ENCODE assay signal across 27 cellular contexts in genomic region chr13:92612892-92613291, GRCh38.
"Had no signal": no experiment of that assay in that cellular context is flagged by ENCODE, and none has a peak within 500 bp of the region (broad histone marks: within the 10 kb centered on the region; RNA-seq: fewer than 3 reads in every experiment).

No MANE protein-coding gene starts in this region.

- ATAC-seq: stimulated activated effector memory CD8-positive, alpha-beta T cell treated with anti-CD3 and anti-CD28 coated beads, Interleukin-12 subunit alpha, Interleukin-12 subunit beta, amount 100 ng/mL, for 72 hours; stimulated activated memory B cell treated with anti-CD40 and anti-IgM and Interleukin-4, amounts not matched to agents 10 μg/mL and 1 μg/mL and 100 μg/mL, for 72 hours; stimulated activated naive B cell treated with anti-CD40 and anti-IgM and Interleukin-4, amounts not matched to agents 10 μg/mL and 1 μg/mL and 100 μg/mL, for 72 hours; stimulated activated naive CD8-positive, alpha-beta T cell treated with anti-CD3 and anti-CD28 coated beads, Interleukin-15, amount 100 ng/mL, for 72 hours; stimulated activated naive CD8-positive, alpha-beta T cell treated with anti-CD3 and anti-CD28 coated beads, Interleukin-15, Interleukin-2, amounts not matched to agents 100 U/mL and 50 U/mL, for 24 hours; upper lobe of right lung had no signal

- H3K27me3 ChIP-seq: stomach, suprapubic skin, testis, thyroid gland, tibial artery, tibial nerve, transverse colon, upper lobe of left lung, upper lobe of right lung, uterus, vagina had no signal

- FAIRE-seq: urothelium cell line had no signal

- H3K4me1 ChIP-seq: stomach, suprapubic skin, testis, thyroid gland, tibial nerve, transverse colon, upper lobe of left lung, upper lobe of right lung, uterus, vagina had no signal

- H3K9me3 ChIP-seq: stomach, suprapubic skin, testis, thoracic aorta, thyroid gland, tibial artery, tibial nerve, transverse colon, upper lobe of left lung, upper lobe of right lung, uterus, vagina had no signal

- H3K27ac ChIP-seq: stomach, suprapubic skin, testis, thoracic aorta, thyroid gland, tibial artery, tibial nerve, transverse colon, upper lobe of left lung, upper lobe of right lung, uterus, vagina had no signal

- H3K4me3 ChIP-seq: stomach, suprapubic skin, testis, thoracic aorta, thyroid gland, tibial artery, tibial nerve, transverse colon, upper lobe of left lung, upper lobe of right lung, uterus, vagina had no signal

- H3K36me3 ChIP-seq: stomach, suprapubic skin, thoracic aorta, thyroid gland, tibial artery, tibial nerve, transverse colon, upper lobe of left lung, upper lobe of right lung, uterus, vagina had no signal

- DNase-seq: stimulated activated CD4-positive, alpha-beta T cell treated with anti-CD3 and anti-CD28 coated beads, Interleukin-2, amount 100 ng/mL, for 48 hours; stimulated activated CD4-positive, alpha-beta T cell treated with anti-CD3 and anti-CD28 coated beads, Interleukin-4, amount 100 ng/mL, for 1 hour; stimulated activated CD4-positive, alpha-beta T cell treated with anti-CD3 and anti-CD28 coated beads, Interleukin-4, amount 100 ng/mL, for 24 hours; stimulated activated CD4-positive, alpha-beta T cell treated with anti-CD3 and anti-CD28 coated beads, Interleukin-4, amount 100 ng/mL, for 4 hours; stimulated activated CD8-positive, alpha-beta memory T cell treated with anti-CD3 and anti-CD28 coated beads, Interleukin-4, amount 100 ng/mL, for 48 hours; stimulated activated naive B cell treated with anti-CD40 and anti-IgM and Interleukin-4, amounts not matched to agents 10 μg/mL and 1 μg/mL and 100 μg/mL, for 72 hours; stimulated activated naive CD4-positive, alpha-beta T cell; stimulated activated naive CD4-positive, alpha-beta T cell treated with Interleukin-2 at 50 U/mL for 16 hours; stimulated activated naive CD8-positive, alpha-beta T cell treated with anti-CD3 and anti-CD28 coated beads, Interleukin-15, amount 100 ng/mL, for 72 hours; stimulated activated naive CD8-positive, alpha-beta T cell treated with anti-CD3 and anti-CD28 coated beads, Interleukin-15, Interleukin-2, amounts not matched to agents 100 U/mL and 50 U/mL, for 24 hours; stomach; substantia nigra; testis; thyroid gland; tibial artery; transverse colon; trophoblast cell; upper lobe of left lung; upper lobe of right lung; uterus had no signal
